1 cellular context compared by ENCODE assay signal in the genomic region with DNA sequence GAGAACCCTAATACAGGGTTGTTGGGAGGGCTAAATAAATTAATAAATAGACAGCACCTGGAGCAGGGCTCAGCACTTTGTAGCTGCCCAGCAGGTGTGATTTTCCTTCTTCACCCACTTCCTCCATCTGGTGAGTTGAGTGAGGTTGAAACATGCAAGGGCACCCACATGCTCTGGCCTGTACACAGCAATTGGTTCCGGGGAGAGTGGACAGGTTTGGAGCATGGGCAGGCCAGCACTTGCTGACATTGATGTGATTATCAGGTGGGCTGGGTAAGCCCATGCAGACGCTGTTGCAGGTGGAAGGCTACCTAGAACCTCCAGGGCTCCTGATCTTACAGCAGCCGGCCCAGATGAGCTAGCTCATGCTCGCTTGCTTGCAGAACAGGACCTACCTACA.
TF ChIP-seq lines count a peak whose summit lies in the region.

No MANE protein-coding gene starts in this region.

TF ChIP-seq in H1, 55 proteins besides CTCF, POLR2A, EP300 and RAD21:
- TF ChIP-seq BRCA1 (IDR thresholded peaks at IDR 0.05; ENCODE audit: low read depth, low read length) (no peak), ZNF274 (IDR thresholded peaks at IDR 0.05; ENCODE audit: borderline replicate concordance, extremely low read depth, low read length) (no peak), SIRT6 (IDR thresholded peaks at IDR 0.05; ENCODE audit: low read length) (no peak), JUND (IDR thresholded peaks at IDR 0.05; ENCODE audit: low read length) (no peak), EZH2 (IDR thresholded peaks at IDR 0.05; ENCODE audit: low read depth, low read length, severe bottlenecking) (no peak), CEBPB (IDR thresholded peaks at IDR 0.05; ENCODE audit: low read depth, low read length) (no peak), NRF1 (IDR thresholded peaks at IDR 0.05; ENCODE audit: low read depth, low read length) (no peak)
